In genomic region chr20:57375652-57376230, GRCh38 we compare ENCODE assay signal across 1 cellular context.
TF ChIP-seq lines count a peak whose summit lies in the region.

No MANE protein-coding gene starts in this region.

TF ChIP-seq in GM23338, 12 proteins besides CTCF, POLR2A, EP300 and RAD21 (continued from another document):
- TF ChIP-seq ETS1 (IDR thresholded peaks at IDR 0.05): no peak
- TF ChIP-seq ZNF331 (CRISPR knock-in tag; IDR thresholded peaks at IDR 0.05; ENCODE audit: low read depth): no peak
TF ChIP-seq in GM23338: peak in this region for 0.
